Comparison of ENCODE assay signal across 18 cellular contexts in the genomic region with DNA sequence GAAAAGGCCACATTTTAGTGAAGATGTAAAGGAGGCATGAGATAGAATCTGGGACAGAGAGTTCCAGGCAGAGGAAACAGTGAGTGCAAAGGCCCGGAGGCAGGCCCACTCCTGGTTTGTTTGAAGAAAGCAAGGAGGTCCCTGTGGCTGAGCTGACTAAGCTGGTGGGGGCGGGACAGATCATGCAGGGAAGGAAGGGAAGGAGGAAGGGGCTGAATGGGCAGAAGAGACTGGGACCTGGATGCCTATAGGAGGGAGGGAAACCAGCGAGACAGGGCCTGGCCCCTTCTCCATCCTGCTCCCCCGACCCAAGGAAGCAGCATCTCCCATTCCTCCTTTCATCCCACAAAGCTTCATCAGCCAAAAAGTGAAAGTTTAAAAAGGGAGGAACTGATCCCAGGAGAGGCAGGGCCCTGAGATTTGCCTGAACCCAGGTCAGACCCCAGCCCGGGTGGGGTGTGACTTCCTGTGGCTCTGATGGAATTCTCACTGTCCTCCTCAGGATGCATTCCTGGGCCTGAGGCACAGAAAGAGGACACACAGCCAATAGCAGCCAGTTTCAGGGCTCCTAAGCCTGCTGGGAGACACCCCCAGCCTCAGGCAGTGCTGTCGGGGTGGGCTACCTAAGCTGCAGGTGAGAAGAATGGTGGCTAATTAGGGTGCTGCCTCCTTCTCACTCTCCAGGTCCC. TPM values are rescaled to one million over a fixed set of nuclear protein-coding genes. Genes with fewer than 3 reads are reported as not detected.
DNase-seq lines count a peak whose midpoint lies in the region; ATAC-seq and TF ChIP-seq lines count a peak whose summit lies in the region.
"Had no signal": no experiment of that assay in that cellular context is flagged by ENCODE, and none has a peak within 500 bp of the region (broad histone marks: within the 10 kb centered on the region; RNA-seq: fewer than 3 reads in every experiment).

No MANE protein-coding gene starts in this region.

- H3K9ac ChIP-seq in skeletal muscle satellite cell (ENCODE audit: low read depth, low read length), result peak overlapping the region; percentile 42

- H3K4me2 ChIP-seq in skeletal muscle satellite cell (ENCODE audit: low read length), result peak overlapping the region; percentile 63

- H3K4me3 ChIP-seq in skeletal muscle satellite cell (ENCODE audit: low read length), result peak overlapping the region; percentile 53

- DNase-seq in EL (peak; percentile 29), iPS-NIHi7 (ENCODE audit: extremely low spot score) (peak; percentile 51), pons (ENCODE audit: low spot score) (no peak), GF-D8 (lab: John Stamatoyannopoulos, UW) (no peak)
- DNase-seq: activated CD4-positive, CD25-positive, alpha-beta regulatory T cell treated with anti-CD3 and anti-CD28 coated beads, Interleukin-2, amount 50 U/mL, for 72 hours; activated naive CD8-positive, alpha-beta T cell treated with anti-CD3 and anti-CD28 coated beads, Interleukin-2, amount 10 ng/mL, durations not matched to agents 7 days and 5 days; KG1; naive thymus-derived CD8-positive, alpha-beta T cell; NCI-H146; NCI-H524; stimulated activated naive CD4-positive, alpha-beta T cell treated with Interleukin-2 at 50 U/mL for 16 hours; T-cell had no signal

- H3K36me3 ChIP-seq in skeletal muscle satellite cell (ENCODE audit: insufficient read depth, low read length), result no peaks in the 10 kb centered on the region

- H3K4me1 ChIP-seq in skeletal muscle satellite cell (ENCODE audit: control insufficient read depth, insufficient read depth, low read length), result peaks cover 31% of the 10 kb centered on the region

- H3K27me3 ChIP-seq in skeletal muscle satellite cell (ENCODE audit: control insufficient read depth, insufficient read depth, low read length), result no peaks in the 10 kb centered on the region

- TF ChIP-seq CTCF in VCaP (conservative IDR thresholded peaks at IDR 0.05), result no peak

- H3K9me3 ChIP-seq in skeletal muscle satellite cell (replicated peaks; ENCODE audit: low read length), result peaks cover 5% of the 10 kb centered on the region

- peak overlapping the region; percentile 26; the same call in 1 of the 2 replicates for H3K27ac ChIP-seq in VCaP

- no peak for ATAC-seq in HG03108 (IDR thresholded peaks at IDR 0.05; ENCODE audit: unreplicated experiment)
- no peak for ATAC-seq in HG02852 (IDR thresholded peaks at IDR 0.05; ENCODE audit: unreplicated experiment)
- ATAC-seq: left colon; naive thymus-derived CD8-positive, alpha-beta T cell; sciatic nerve; T-cell had no signal

RNA-seq across cellular contexts. Expression of gene SIRPA, which starts 54.2 kb away (rescaled TPM):
- 4.6 and 5.1 TPM in 2 replicates for total RNA-seq in skeletal muscle satellite cell (2012; rRNA removed)

Comparison
In these comparisons a context has a peak if more than half of its experiments do, and no peak if none do; other contexts are left out.
1. DNase-seq: peak in EL (single experiment) and iPS-NIHi7 (single experiment); none in pons (single experiment) and GF-D8 (single experiment).